In genomic region chr10:92691591-92692084, GRCh38 we compare ENCODE assay signal across 8 cellular contexts. TPM values are rescaled to one million over a fixed set of nuclear protein-coding genes. Genes with fewer than 3 reads are reported as not detected.
DNase-seq lines count a peak whose midpoint lies in the region; ATAC-seq and TF ChIP-seq lines count a peak whose summit lies in the region.

No MANE protein-coding gene starts in this region.

- TF ChIP-seq CTCF in GM20000 (IDR thresholded peaks at IDR 0.05; ENCODE audit: extremely low read depth, missing control alignments) (no peak), activated B cell treated with CpG ODN at 0.5 μM for 24 hours (IDR thresholded peaks at IDR 0.05) (no peak), left ventricle myocardium inferior (IDR thresholded peaks at IDR 0.05; ENCODE audit: borderline replicate concordance) (no peak), RWPE1 (conservative IDR thresholded peaks at IDR 0.05; ENCODE audit: low read depth) (no peak)

- H3K4me3 Mint-ChIP-seq in activated B cell treated with CpG ODN at 0.5 μM for 24 hours, result peak overlapping the region; percentile 83

- H3K27ac Mint-ChIP-seq in activated B cell treated with CpG ODN at 0.5 μM for 24 hours, result peak overlapping the region; percentile 92

- H3K4me1 Mint-ChIP-seq in activated B cell treated with CpG ODN at 0.5 μM for 24 hours, result peaks cover 51% of the 10 kb centered on the region

- ATAC-seq in activated B cell treated with CpG ODN at 0.5 μM for 24 hours (ENCODE audit: low read depth) (peak; percentile 7), GM18520 (IDR thresholded peaks at IDR 0.05; ENCODE audit: unreplicated experiment) (no peak)

- peak; percentile 64 for DNase-seq in GM20000 (ENCODE audit: low spot score)
- peak; percentile 62 for DNase-seq in activated B cell treated with CpG ODN at 0.5 μM for 24 hours
- peak; percentile 68 for DNase-seq in left ventricle myocardium inferior
- DNase-seq in RWPE1 (ENCODE audit: low spot score), result no peak
- no peak for DNase-seq in mesenteric fat pad (ENCODE audit: low spot score)
- no peak for DNase-seq in epidermal melanocyte (ENCODE audit: insufficient read length, low spot score)

- CTCF ChIA-PET in activated B cell treated with CpG ODN at 0.5 μM for 24 hours (lab: Charles Lee) (interaction anchor here (1.1 to 5.8 kb wide), 9 partner anchors 9 to 189 kb away, joined by 3 to 33 read pairs (median 4); partner anchors contain the start of gene EXOC6), RWPE1 (lab: Yijun Ruan, JAX) (interaction anchor here (0.6 kb wide), 1 partner anchor 99 kb away, joined by 3 read pairs; no protein-coding TSS in a partner anchor)

- H3K36me3 Mint-ChIP-seq in activated B cell treated with CpG ODN at 0.5 μM for 24 hours (ENCODE audit: low read depth), result peaks cover 47% of the 10 kb centered on the region

- H3K9me3 Mint-ChIP-seq in activated B cell treated with CpG ODN at 0.5 μM for 24 hours, result no peaks in the 10 kb centered on the region

- peaks cover 94% of the 10 kb centered on the region for H3K27me3 ChIP-seq in left ventricle myocardium inferior (ENCODE audit: low read depth)
- peaks cover 4% of the 10 kb centered on the region for H3K27me3 ChIP-seq in rectal smooth muscle tissue (ENCODE audit: control insufficient read depth, insufficient read depth, low read length)

- POLR2A ChIA-PET in activated B cell treated with CpG ODN at 0.5 μM for 24 hours (lab: Charles Lee), result interaction anchor here (0.8 to 7.5 kb wide), 23 partner anchors 9 to 161 kb away, joined by 3 to 154 read pairs (median 12); partner anchors contain the start of genes EXOC6, IDE and KIF11
- POLR2A ChIA-PET in RWPE1 (lab: Yijun Ruan, JAX; ENCODE audit: low non-redundant PET), result interaction anchor here (0.7 kb wide), 1 partner anchor 1667 kb away, joined by 3 read pairs; no protein-coding TSS in a partner anchor

- H3K27me3 Mint-ChIP-seq in activated B cell treated with CpG ODN at 0.5 μM for 24 hours, result no peaks in the 10 kb centered on the region

- H3K4me3 ChIP-seq in left ventricle myocardium inferior (peak overlapping the region; percentile 77), rectal smooth muscle tissue (ENCODE audit: low read length) (peak overlapping the region; percentile 58)

- H3K9me3 ChIP-seq in left ventricle myocardium inferior (replicated peaks), result no peaks in the 10 kb centered on the region

- intact Hi-C loops in activated B cell treated with CpG ODN at 0.5 μM for 24 hours (cut with micrococcal nuclease) (loop anchor here (1.0 kb wide), 1 partner anchor 8 kb away; no protein-coding TSS in a partner anchor), left ventricle myocardium inferior (cut with micrococcal nuclease) (no loop called here)

- H3K27ac ChIP-seq in left ventricle myocardium inferior (replicated peaks) (peak overlapping the region; percentile 93), rectal smooth muscle tissue (ENCODE audit: low read depth, low read length) (peak overlapping the region; percentile 37), RWPE1 (no peak overlapping the region)

- H3K9ac ChIP-seq in rectal smooth muscle tissue (ENCODE audit: low read length), result no peak overlapping the region

- H3K4me1 ChIP-seq in left ventricle myocardium inferior (peaks cover 41% of the 10 kb centered on the region), rectal smooth muscle tissue (ENCODE audit: control insufficient read depth, insufficient read depth, low read length) (no peaks in the 10 kb centered on the region)

- peaks cover 9% of the 10 kb centered on the region for H3K36me3 ChIP-seq in left ventricle myocardium inferior
- no peaks in the 10 kb centered on the region for H3K36me3 ChIP-seq in rectal smooth muscle tissue (ENCODE audit: control insufficient read depth, insufficient read depth, low read length)

RNA-seq across cellular contexts. Expression of gene HHEX, which starts 1.9 kb away (rescaled TPM):
- total RNA-seq in activated B cell treated with CpG ODN at 0.5 μM for 24 hours, result 50.3 and 55.1 TPM in 2 replicates
- total RNA-seq in left ventricle myocardium inferior, result 2.1 TPM
- 6.8 TPM for total RNA-seq in mesenteric fat pad

Comparison
In these comparisons a context has a peak if more than half of its experiments do, and no peak if none do; other contexts are left out.
1. DNase-seq: peak in GM20000 (single experiment), activated B cell treated with CpG ODN at 0.5 μM for 24 hours (single experiment) and left ventricle myocardium inferior (single experiment); none in RWPE1 (single experiment), mesenteric fat pad (single experiment) and epidermal melanocyte (single experiment).